21 cellular contexts compared by ENCODE assay signal in the genomic region with DNA sequence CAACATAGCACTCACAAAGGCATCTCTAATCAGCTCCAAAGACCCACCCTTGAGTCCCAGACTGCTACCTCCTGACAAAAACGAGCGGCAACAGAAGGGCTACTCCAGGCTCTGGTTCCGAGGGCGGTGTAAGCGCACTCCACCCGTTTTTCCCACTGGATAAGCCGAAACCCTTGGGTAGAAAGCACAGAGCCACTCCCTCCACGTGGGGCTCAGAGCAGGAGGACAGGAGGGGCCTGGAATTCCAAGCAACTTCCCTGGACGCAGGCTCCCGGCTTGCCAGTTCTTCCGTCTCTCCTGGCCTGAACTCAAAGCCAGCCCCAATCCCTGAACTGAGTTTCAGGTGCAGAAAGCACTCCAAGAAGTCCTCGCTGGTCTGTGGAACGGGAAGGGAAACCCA. TPM values are rescaled to one million over a fixed set of nuclear protein-coding genes. Genes with fewer than 3 reads are reported as not detected.
DNase-seq lines count a peak whose midpoint lies in the region; ATAC-seq and TF ChIP-seq lines count a peak whose summit lies in the region.
"Had no signal": no experiment of that assay in that cellular context is flagged by ENCODE, and none has a peak within 500 bp of the region (broad histone marks: within the 10 kb centered on the region; RNA-seq: fewer than 3 reads in every experiment).

No MANE protein-coding gene starts in this region.

- no peaks in the 10 kb centered on the region for H3K27me3 ChIP-seq in left lung

- peak; percentile 29 for ATAC-seq in left lung
- ATAC-seq in HG03095 (IDR thresholded peaks at IDR 0.05; ENCODE audit: unreplicated experiment) = no peak
- no peak for ATAC-seq in GM18870 (IDR thresholded peaks at IDR 0.05; ENCODE audit: unreplicated experiment)
- ATAC-seq: SK-N-SH treated with all-trans-retinoic acid at 6 μM for 48 hours had no signal

- no peaks in the 10 kb centered on the region for H3K9me3 ChIP-seq in HEK293 (ENCODE audit: control insufficient read depth, insufficient read depth, low read depth, low read length)
- H3K9me3 ChIP-seq in left lung = no peaks in the 10 kb centered on the region
- H3K9me3 ChIP-seq: HAP-1 had no signal

- H3K27ac ChIP-seq in HEK293 (ENCODE audit: extremely low read depth, low read depth, low read length) = no peak overlapping the region
- peak overlapping the region; percentile 73 for H3K27ac ChIP-seq in VCaP
- no peak overlapping the region for H3K27ac ChIP-seq in left lung

- intact Hi-C loops in left lung (cut with DNase I) = no loop called here

- no peak overlapping the region for H3K4me3 ChIP-seq in HEK293 (ENCODE audit: low read depth, low read length)
- H3K4me3 ChIP-seq in left lung = no peak overlapping the region
- H3K4me3 ChIP-seq: HAP-1 had no signal

- peak in 1 of 2 donors; percentile 41 for DNase-seq in left lung
- no peak for DNase-seq in iPS-NIHi11 (ENCODE audit: low spot score)
- no peak for DNase-seq in NOMO-1 treated with DMSO at 0.1 percent for 48 hours (lab: John Stamatoyannopoulos, UW; ENCODE audit: unreplicated experiment)
- DNase-seq: ACHN; AML-193; CD4-positive, CD25-positive, alpha-beta regulatory T cell; COR-L47; DMS 273 treated with DMSO at 0.1 percent for 48 hours; DND-41; KBM-7; NCI-H1105 treated with DMSO at 0.1 percent for 48 hours; NCI-H1694; NCI-H748 treated with DMSO at 0.1 percent for 48 hours; NK-92 treated with Interleukin-12 subunit alpha and Interleukin-12 subunit beta, amount 100 ng/mL, for 24 hours; SIG-M5 had no signal

- POLR2A ChIA-PET in HEK293 (lab: Yijun Ruan, JAX) = interaction anchor here (1.9 kb wide), 1 partner anchor 8 kb away, joined by 6 read pairs; the partner anchor contains the start of gene GMEB2

- H3K36me3 ChIP-seq in HEK293 (ENCODE audit: control insufficient read depth in 2 of 2, insufficient read depth in 1 of 2, low read length in 2 of 2) = peaks cover 6 to 49% of the 10 kb centered on the region in 2 experiments; a peak in 2 of 3 replicates
- peaks cover 0 to 56% of the 10 kb centered on the region in 2 donors for H3K36me3 ChIP-seq in left lung

- TF ChIP-seq CTCF in HEK293 (tag by site-specific recombination; IDR thresholded peaks at IDR 0.05) = no peak
- no peak for TF ChIP-seq CTCF in VCaP (conservative IDR thresholded peaks at IDR 0.05)
- no peak for TF ChIP-seq CTCF in left lung (IDR thresholded peaks at IDR 0.05)

- CTCF ChIA-PET in HEK293 (lab: Yijun Ruan, JAX) = interaction anchor here (1.1 kb wide), 1 partner anchor 30 kb away, joined by 3 read pairs; no protein-coding TSS in a partner anchor

- H3K4me1 ChIP-seq in HEK293 (ENCODE audit: control insufficient read depth, insufficient read depth, low read length) (no peaks in the 10 kb centered on the region), left lung (peaks cover 1 to 3% of the 10 kb centered on the region in 2 donors)
- H3K4me1 ChIP-seq: HAP-1 had no signal

TF ChIP-seq in HEK293, 187 proteins besides CTCF, POLR2A, EP300 and RAD21:
- TF ChIP-seq, protein P1, sequence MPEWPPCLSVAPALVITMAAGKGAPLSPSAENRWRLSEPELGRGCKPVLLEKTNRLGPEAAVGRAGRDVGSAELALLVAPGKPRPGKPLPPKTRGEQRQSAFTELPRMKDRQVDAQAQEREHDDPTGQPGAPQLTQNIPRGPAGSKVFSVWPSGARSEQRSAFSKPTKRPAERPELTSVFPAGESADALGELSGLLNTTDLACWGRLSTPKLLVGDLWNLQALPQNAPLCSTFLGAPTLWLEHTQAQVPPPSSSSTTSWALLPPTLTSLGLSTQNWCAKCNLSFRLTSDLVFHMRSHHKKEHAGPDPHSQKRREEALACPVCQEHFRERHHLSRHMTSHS (tag by site-specific recombination; IDR thresholded peaks at IDR 0.05) = no peak
- peak; percentile 72 for TF ChIP-seq KLF1 (tag by site-specific recombination; IDR thresholded peaks at IDR 0.05)

RNA-seq across cellular contexts. Expression of gene GMEB2, which starts 7.4 kb away (rescaled TPM):
- total RNA-seq in left lung = 1 to 10 TPM; 8.1 to 9.8 TPM

RNA-seq across cellular contexts. Expression of gene STMN3, which starts 33.7 kb away (rescaled TPM):
- 10 to 100 TPM; 12.6 to 13.1 TPM for total RNA-seq in left lung

RNA-seq across cellular contexts. Expression of gene RTEL1, which starts 38.6 kb away (rescaled TPM):
- 10 to 100 TPM; 22.3 to 38.8 TPM for total RNA-seq in left lung

RNA-seq across cellular contexts. Expression of gene HELZ2, which starts 45.5 kb away (rescaled TPM):
- total RNA-seq in left lung = 10 to 100 TPM; 45.8 to 53.3 TPM
